ENCODE assay signal across 28 cellular contexts in the genomic region with DNA sequence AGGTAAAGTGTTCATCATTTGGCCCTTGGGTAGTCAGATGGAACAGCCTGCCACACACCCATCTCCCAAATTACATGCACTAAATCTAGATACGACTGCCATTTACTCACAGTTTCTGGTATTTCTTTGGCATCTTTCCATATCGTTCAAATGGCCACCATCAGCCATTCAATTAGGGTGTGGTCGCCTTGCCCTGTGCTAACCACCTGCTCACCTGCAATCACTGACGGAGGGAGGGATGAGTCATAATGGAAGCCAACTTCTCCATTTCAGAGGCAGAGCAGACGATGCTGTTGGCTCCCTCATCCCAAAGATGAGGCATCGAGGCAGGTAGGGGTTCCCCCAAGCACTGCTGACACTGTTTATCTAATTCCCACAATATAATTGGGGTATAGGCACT. TPM values are rescaled to one million over a fixed set of nuclear protein-coding genes. Genes with fewer than 3 reads are reported as not detected.
"Had no signal": no experiment of that assay in that cellular context is flagged by ENCODE, and none has a peak within 500 bp of the region (broad histone marks: within the 10 kb centered on the region; RNA-seq: fewer than 3 reads in every experiment).

No MANE protein-coding gene starts in this region.

- DNase-seq: activated CD4-positive, alpha-beta memory T cell treated with anti-CD3 and anti-CD28 coated beads, Interleukin-2, amount 10 ng/mL, durations not matched to agents 7 days and 5 days; activated CD4-positive, alpha-beta T cell treated with anti-CD3 and anti-CD28 coated beads for 48 hours; activated CD4-positive, CD25-positive, alpha-beta regulatory T cell; activated CD8-positive, alpha-beta memory T cell treated with anti-CD3 and anti-CD28 coated beads, Interleukin-2, amount 10 ng/mL, durations not matched to agents 7 days and 5 days; activated naive CD4-positive, alpha-beta T cell treated with Interleukin-2 at 50 U/mL for 16 hours; activated naive CD8-positive, alpha-beta T cell treated with anti-CD3 and anti-CD28 coated beads, Interleukin-2, amount 10 ng/mL, durations not matched to agents 7 days and 5 days; activated T-cell treated with anti-CD3 and anti-CD28 coated beads, Interleukin-2, amount 50 U/mL, for 1 hour; amygdala; central memory CD4-positive, alpha-beta T cell; endodermal cell; erythroblast; foreskin melanocyte; hypothalamus; left ventricle myocardium superior; naive thymus-derived CD4-positive, alpha-beta T cell; stimulated activated CD4-positive, alpha-beta T cell treated with anti-CD3 and anti-CD28 coated beads, Interleukin-15, amount 100 ng/mL, for 24 hours; stimulated activated CD4-positive, alpha-beta T cell treated with anti-CD3 and anti-CD28 coated beads, Interleukin-2, amount 100 ng/mL, for 48 hours; T1000; uterus had no signal

- H3K4me1 Mint-ChIP-seq: activated naive CD8-positive, alpha-beta T cell treated with anti-CD3 and anti-CD28 coated beads, Interleukin-2, amount 10 ng/mL, durations not matched to agents 7 days and 5 days; endodermal cell; memory B cell; naive thymus-derived CD4-positive, alpha-beta T cell; neural progenitor cell had no signal

- H3K4me1 ChIP-seq: neural progenitor cell, prostate gland, tibial nerve, uterus had no signal

- H3K36me3 ChIP-seq: neural progenitor cell, prostate gland, right atrium auricular region, tibial nerve, uterus had no signal

- H3K4me3 ChIP-seq: neural progenitor cell, prostate gland, right atrium auricular region, tibial nerve, uterus had no signal

- ATAC-seq: activated CD8-positive, alpha-beta memory T cell treated with anti-CD3 and anti-CD28 coated beads, Interleukin-2, amount 10 ng/mL, durations not matched to agents 7 days and 5 days; activated T-helper 17 cell treated with anti-CD3 and anti-CD28 coated beads, Interleukin-2, amount 50 U/mL, for 72 hours; naive thymus-derived CD4-positive, alpha-beta T cell had no signal

- H3K27ac Mint-ChIP-seq: activated CD4-positive, alpha-beta memory T cell treated with anti-CD3 and anti-CD28 coated beads, Interleukin-2, amount 10 ng/mL, durations not matched to agents 7 days and 5 days; activated CD8-positive, alpha-beta memory T cell treated with anti-CD3 and anti-CD28 coated beads, Interleukin-2, amount 10 ng/mL, durations not matched to agents 7 days and 5 days; activated naive CD8-positive, alpha-beta T cell treated with anti-CD3 and anti-CD28 coated beads, Interleukin-2, amount 10 ng/mL, durations not matched to agents 7 days and 5 days; activated T-helper 17 cell treated with anti-CD3 and anti-CD28 coated beads, Interleukin-2, amount 50 U/mL, for 72 hours; endodermal cell; memory B cell; naive thymus-derived CD4-positive, alpha-beta T cell; neural progenitor cell; stimulated activated naive CD8-positive, alpha-beta T cell treated with anti-CD3 and anti-CD28 coated beads, Interleukin-15, Interleukin-2, amounts not matched to agents 100 ng/mL and 50 ng/mL, for 24 hours had no signal

- H3K9ac ChIP-seq: neural progenitor cell had no signal

- H3K4me3 Mint-ChIP-seq: activated CD4-positive, alpha-beta memory T cell treated with anti-CD3 and anti-CD28 coated beads, Interleukin-2, amount 10 ng/mL, durations not matched to agents 7 days and 5 days; activated CD8-positive, alpha-beta memory T cell treated with anti-CD3 and anti-CD28 coated beads, Interleukin-2, amount 10 ng/mL, durations not matched to agents 7 days and 5 days; activated naive CD8-positive, alpha-beta T cell treated with anti-CD3 and anti-CD28 coated beads, Interleukin-2, amount 10 ng/mL, durations not matched to agents 7 days and 5 days; activated T-helper 17 cell treated with anti-CD3 and anti-CD28 coated beads, Interleukin-2, amount 50 U/mL, for 72 hours; endodermal cell; memory B cell; naive thymus-derived CD4-positive, alpha-beta T cell; neural progenitor cell; stimulated activated naive CD8-positive, alpha-beta T cell treated with anti-CD3 and anti-CD28 coated beads, Interleukin-15, Interleukin-2, amounts not matched to agents 100 ng/mL and 50 ng/mL, for 24 hours had no signal

- H3K36me3 Mint-ChIP-seq: activated naive CD8-positive, alpha-beta T cell treated with anti-CD3 and anti-CD28 coated beads, Interleukin-2, amount 10 ng/mL, durations not matched to agents 7 days and 5 days; naive thymus-derived CD4-positive, alpha-beta T cell; neural progenitor cell had no signal

- H3K27ac ChIP-seq: neural progenitor cell, prostate gland, right atrium auricular region, tibial nerve, uterus had no signal

- H3K4me2 ChIP-seq: neural progenitor cell had no signal

- H3K27me3 ChIP-seq: neural progenitor cell, right atrium auricular region, tibial nerve, uterus had no signal

- H2AFZ ChIP-seq: neural progenitor cell had no signal

- H3K9me3 ChIP-seq: prostate gland, uterus had no signal

RNA-seq across cellular contexts. Expression of a gene that starts 14.6 kb away (rescaled TPM):
- total RNA-seq: activated CD4-positive, alpha-beta memory T cell treated with anti-CD3 and anti-CD28 coated beads, Interleukin-2, amount 10 ng/mL, durations not matched to agents 7 days and 5 days; activated CD8-positive, alpha-beta memory T cell treated with anti-CD3 and anti-CD28 coated beads, Interleukin-2, amount 10 ng/mL, durations not matched to agents 7 days and 5 days; activated T-helper 17 cell treated with anti-CD3 and anti-CD28 coated beads, Interleukin-2, amount 50 U/mL, for 72 hours; endodermal cell; osteocyte had no signal
- polyA plus RNA-seq: keratinocyte had no signal
